Comparison of ENCODE assay signal across 1 cellular context in the genomic region with DNA sequence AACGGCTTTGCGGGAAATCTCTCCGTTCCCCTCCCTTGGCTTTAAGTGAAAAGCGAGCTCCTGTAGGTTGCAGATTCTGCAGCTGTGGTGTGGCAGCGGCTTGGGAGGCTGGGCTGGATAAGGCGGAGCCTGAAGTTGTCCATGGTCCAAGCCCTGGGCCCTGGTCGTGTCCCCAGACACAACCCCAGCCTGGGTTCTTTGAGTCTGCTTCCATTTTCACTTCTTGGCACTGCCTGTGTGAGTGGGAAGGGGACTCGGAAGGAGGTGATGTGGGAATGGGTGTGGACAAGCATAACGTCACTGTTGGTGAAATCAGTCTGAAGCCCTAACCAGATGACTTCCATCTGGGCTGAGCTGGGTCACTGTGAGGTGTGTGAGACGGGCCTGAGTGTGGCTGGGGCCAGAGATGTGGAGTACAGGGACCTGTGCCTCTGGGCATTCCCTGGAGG.
TF ChIP-seq lines count a peak whose summit lies in the region.

No MANE protein-coding gene starts in this region.

TF ChIP-seq in liver, 16 proteins besides CTCF, POLR2A, EP300 and RAD21 (continued from another document):
- TF ChIP-seq, protein P1, sequence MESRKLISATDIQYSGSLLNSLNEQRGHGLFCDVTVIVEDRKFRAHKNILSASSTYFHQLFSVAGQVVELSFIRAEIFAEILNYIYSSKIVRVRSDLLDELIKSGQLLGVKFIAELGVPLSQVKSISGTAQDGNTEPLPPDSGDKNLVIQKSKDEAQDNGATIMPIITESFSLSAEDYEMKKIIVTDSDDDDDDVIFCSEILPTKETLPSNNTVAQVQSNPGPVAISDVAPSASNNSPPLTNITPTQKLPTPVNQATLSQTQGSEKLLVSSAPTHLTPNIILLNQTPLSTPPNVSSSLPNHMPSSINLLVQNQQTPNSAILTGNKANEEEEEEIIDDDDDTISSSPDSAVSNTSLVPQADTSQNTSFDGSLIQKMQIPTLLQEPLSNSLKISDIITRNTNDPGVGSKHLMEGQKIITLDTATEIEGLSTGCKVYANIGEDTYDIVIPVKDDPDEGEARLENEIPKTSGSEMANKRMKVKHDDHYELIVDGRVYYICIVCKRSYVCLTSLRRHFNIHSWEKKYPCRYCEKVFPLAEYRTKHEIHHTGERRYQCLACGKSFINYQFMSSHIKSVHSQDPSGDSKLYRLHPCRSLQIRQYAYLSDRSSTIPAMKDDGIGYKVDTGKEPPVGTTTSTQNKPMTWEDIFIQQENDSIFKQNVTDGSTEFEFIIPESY (IDR thresholded peaks at IDR 0.05), result no peak
- no peak for TF ChIP-seq HNF4A (conservative IDR thresholded peaks at IDR 0.05)
- TF ChIP-seq, protein P2, sequence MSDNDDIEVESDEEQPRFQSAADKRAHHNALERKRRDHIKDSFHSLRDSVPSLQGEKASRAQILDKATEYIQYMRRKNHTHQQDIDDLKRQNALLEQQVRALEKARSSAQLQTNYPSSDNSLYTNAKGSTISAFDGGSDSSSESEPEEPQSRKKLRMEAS (IDR thresholded peaks at IDR 0.05), result no peak
- TF ChIP-seq FOXA2 (IDR thresholded peaks at IDR 0.05), result no peak
- no peak for TF ChIP-seq NR2F2 (IDR thresholded peaks at IDR 0.05)
- TF ChIP-seq, protein P3, sequence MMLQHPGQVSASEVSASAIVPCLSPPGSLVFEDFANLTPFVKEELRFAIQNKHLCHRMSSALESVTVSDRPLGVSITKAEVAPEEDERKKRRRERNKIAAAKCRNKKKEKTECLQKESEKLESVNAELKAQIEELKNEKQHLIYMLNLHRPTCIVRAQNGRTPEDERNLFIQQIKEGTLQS (IDR thresholded peaks at IDR 0.05), result no peak
- no peak for TF ChIP-seq SP1 (IDR thresholded peaks at IDR 0.05)
- no peak for TF ChIP-seq HNF4G (IDR thresholded peaks at IDR 0.05)
- TF ChIP-seq EGR1 (IDR thresholded peaks at IDR 0.05; ENCODE audit: low read depth in 2 of 2), result no peak
- no peak for TF ChIP-seq TAF1 (conservative IDR thresholded peaks at IDR 0.05)
